10 cellular contexts compared by ENCODE assay signal in the genomic region with DNA sequence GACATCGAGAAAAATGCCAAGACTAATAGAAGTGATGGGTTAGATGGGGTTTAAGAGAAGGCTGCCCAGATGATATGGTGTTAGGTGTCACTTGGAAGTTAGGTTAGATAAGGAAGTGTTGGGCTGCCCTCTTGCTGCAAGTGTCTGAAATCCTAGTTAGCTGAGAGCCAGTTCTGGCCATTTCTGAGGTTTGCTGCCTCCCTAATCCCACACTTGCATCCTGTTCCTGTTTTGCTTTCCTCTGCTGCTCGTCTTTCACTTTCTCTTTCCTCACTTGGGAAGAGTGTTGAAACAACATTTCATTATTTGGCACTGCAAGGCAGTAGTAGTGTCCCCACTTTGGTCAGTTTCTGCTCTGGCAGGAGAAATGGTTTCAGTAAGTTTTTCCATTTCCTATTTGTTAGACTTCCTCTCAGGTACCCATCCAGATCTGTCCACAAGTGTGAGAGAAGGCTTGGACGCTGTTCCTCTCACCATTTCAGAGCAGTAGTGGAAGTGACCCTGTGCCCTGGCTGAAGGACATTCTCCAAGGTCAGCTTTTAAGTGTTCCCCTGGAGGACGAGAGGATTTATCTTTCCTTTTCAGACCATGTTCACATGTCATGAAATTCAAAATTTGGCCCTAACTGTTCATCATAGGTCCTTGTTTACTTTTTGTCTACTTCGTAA.
DNase-seq lines count a peak whose midpoint lies in the region; ATAC-seq, FAIRE-seq and TF ChIP-seq lines count a peak whose summit lies in the region.
"Had no signal": no experiment of that assay in that cellular context is flagged by ENCODE, and none has a peak within 500 bp of the region (broad histone marks: within the 10 kb centered on the region; RNA-seq: fewer than 3 reads in every experiment).

No MANE protein-coding gene starts in this region.

- peak; percentile 73 for FAIRE-seq in RCC 7860 (lab: Jason Lieb, UNC)

- no peak for TF ChIP-seq POLR2A in ovary (IDR thresholded peaks at IDR 0.05)

- H3K36me3 ChIP-seq in ovary: no peaks in the 10 kb centered on the region

- no peaks in the 10 kb centered on the region for H3K27me3 ChIP-seq in ovary

- 17 to 22% (median 19%) methylated on average over 5 of the region's 5 CpGs for WGBS in ovary, 3 donors

- peak overlapping the region; percentile 47 for H3K4me3 ChIP-seq in fibroblast of the aortic adventitia (ENCODE audit: low read depth, low read length)
- peak overlapping the region; percentile 15 for H3K4me3 ChIP-seq in ovary

- H3K27ac ChIP-seq in ovary: peak overlapping the region in 1 of 2 donors; percentile 69

- H3K9me3 ChIP-seq in ovary: no peaks in the 10 kb centered on the region

- ATAC-seq in GM19035 (IDR thresholded peaks at IDR 0.05; ENCODE audit: unreplicated experiment): no peak
- ATAC-seq: activated T-helper 17 cell treated with anti-CD3 and anti-CD28 coated beads, Interleukin-2, amount 50 U/mL, for 72 hours had no signal

- no peak for TF ChIP-seq EP300 in ovary (IDR thresholded peaks at IDR 0.05)

- peaks cover 8% of the 10 kb centered on the region for H3K4me1 ChIP-seq in ovary (ENCODE audit: insufficient read depth)

- DNase-seq in DMS53 (lab: John Stamatoyannopoulos, UW): peak; percentile 39
- peak; percentile 75 for DNase-seq in RCC 7860 (ENCODE audit: low spot score)
- DNase-seq in fibroblast of the aortic adventitia (ENCODE audit: low read depth): peak; percentile 79
- peak; percentile 25 to 59 (median 33) for DNase-seq in ovary
- DNase-seq in T1000 (lab: John Stamatoyannopoulos, UW): no peak
- no peak for DNase-seq in DMS79 treated with DMSO at 0.1 percent for 48 hours (lab: John Stamatoyannopoulos, UW)
- no peak for DNase-seq in NCI-H748 treated with DMSO at 0.1 percent for 48 hours (lab: John Stamatoyannopoulos, UW)
- DNase-seq: NCI-H1105 had no signal

- intact Hi-C loops in ovary (cut with DNase I): loop anchor here in 1 of 4 donors (10.0 kb wide), 1 partner anchor 172 kb away; no protein-coding TSS in a partner anchor

- TF ChIP-seq CTCF in fibroblast of the aortic adventitia (IDR thresholded peaks at IDR 0.05; ENCODE audit: insufficient read depth, low read length) (peak; percentile 45), ovary (IDR thresholded peaks at IDR 0.05) (no peak)

Comparison
In these comparisons a context has a peak if more than half of its experiments do, and no peak if none do; other contexts are left out.
1. DNase-seq: peak in DMS53 (single experiment), RCC 7860 (single experiment), fibroblast of the aortic adventitia (single experiment) and ovary (5 of 5); none in T1000 (single experiment), DMS79 treated with DMSO at 0.1 percent for 48 hours (single experiment) and NCI-H748 treated with DMSO at 0.1 percent for 48 hours (single experiment).